In genomic region chr9:17005085-17005484, GRCh38 we compare ENCODE assay signal across 9 cellular contexts.
DNase-seq lines count a peak whose midpoint lies in the region; ATAC-seq, FAIRE-seq and TF ChIP-seq lines count a peak whose summit lies in the region.
"Had no signal": no experiment of that assay in that cellular context is flagged by ENCODE, and none has a peak within 500 bp of the region (broad histone marks: within the 10 kb centered on the region; RNA-seq: fewer than 3 reads in every experiment).

No MANE protein-coding gene starts in this region.

- H3K4me3 ChIP-seq in thyroid gland (replicated peaks in 1 of 3) (no peak overlapping the region), OCI-LY7 (ENCODE audit: low read depth, low read length, poor library complexity, severe bottlenecking) (no peak overlapping the region)

- no peaks in the 10 kb centered on the region for H3K9me3 ChIP-seq in thyroid gland
- no peaks in the 10 kb centered on the region for H3K9me3 ChIP-seq in OCI-LY7 (ENCODE audit: low read length)
- H3K9me3 ChIP-seq: neutrophil had no signal

- no peaks in the 10 kb centered on the region for H3K27me3 ChIP-seq in thyroid gland
- H3K27me3 ChIP-seq: neutrophil had no signal

- H3K27ac ChIP-seq in thyroid gland (no peak overlapping the region), substantia nigra (ENCODE audit: low read depth, low read length, poor library complexity, severe bottlenecking) (no peak overlapping the region), OCI-LY7 (ENCODE audit: low read depth, low read length, poor library complexity, severe bottlenecking) (no peak overlapping the region)
- H3K27ac ChIP-seq: neutrophil had no signal

- TF ChIP-seq CTCF in thyroid gland (IDR thresholded peaks at IDR 0.05) (no peak), OCI-LY7 (conservative IDR thresholded peaks at IDR 0.05; ENCODE audit: low read length) (no peak)

- intact Hi-C loops in thyroid gland (cut with DNase I), result no loop called here
- intact Hi-C loops in OCI-LY7 (cut with micrococcal nuclease; ENCODE audit: unreplicated experiment), result no loop called here

- WGBS in thyroid gland, 2 donors, result 20 to 24% methylated on average over 11 of the region's 11 CpGs

- H3K4me3 Mint-ChIP-seq in immature natural killer cell, result peak overlapping the region in 3 of 5 donors; percentile 11 to 50 (median 36)

- peaks cover 0 to 6% (median 0%) of the 10 kb centered on the region in 6 donors for H3K9me3 Mint-ChIP-seq in immature natural killer cell

- no peaks in the 10 kb centered on the region for H3K9me2 ChIP-seq in OCI-LY7 (ENCODE audit: insufficient read depth, low read length)

- peak; percentile 77 for DNase-seq in amniotic epithelial cell (ENCODE audit: low read depth)
- DNase-seq in immature natural killer cell, result no peak
- peak; percentile 6 to 37 for DNase-seq in thyroid gland
- DNase-seq in GM12892 (ENCODE audit: insufficient read length), result no peak
- no peak for DNase-seq in inferior parietal cortex (ENCODE audit: extremely low spot score)
- DNase-seq in substantia nigra (lab: John Stamatoyannopoulos, UW), result no peak
- no peak for DNase-seq in OCI-LY7 (ENCODE audit: low spot score)

- CTCF ChIA-PET in OCI-LY7 (lab: Charles Lee; ENCODE audit: unreplicated experiment), result no interaction called here

- H2AFZ ChIP-seq in OCI-LY7 (ENCODE audit: low read length), result no peak overlapping the region

- no peak overlapping the region for H3K27ac Mint-ChIP-seq in immature natural killer cell

- TF ChIP-seq POLR2A in thyroid gland (IDR thresholded peaks at IDR 0.05), result no peak
- TF ChIP-seq POLR2A in GM12892 (IDR thresholded peaks at IDR 0.05; ENCODE audit: low read depth, low read length), result no peak

- H3K36me3 ChIP-seq in thyroid gland, result no peaks in the 10 kb centered on the region
- H3K36me3 ChIP-seq in OCI-LY7 (ENCODE audit: insufficient read depth, low read length), result no peaks in the 10 kb centered on the region
- H3K36me3 ChIP-seq: neutrophil had no signal

- H3K4me2 ChIP-seq in OCI-LY7 (ENCODE audit: low read length), result no peak overlapping the region

- no peak for FAIRE-seq in GM12892 (lab: Jason Lieb, UNC)

- H3K36me3 Mint-ChIP-seq in immature natural killer cell, result no peaks in the 10 kb centered on the region

- POLR2A ChIA-PET in OCI-LY7 (lab: Charles Lee), result no interaction called here

- H3K4me1 ChIP-seq in thyroid gland, result peaks cover 0 to 2% of the 10 kb centered on the region in 2 donors
- H3K4me1 ChIP-seq in OCI-LY7 (ENCODE audit: insufficient read depth, low read length, poor library complexity, severe bottlenecking), result no peaks in the 10 kb centered on the region

- no peaks in the 10 kb centered on the region for H4K20me1 ChIP-seq in OCI-LY7 (ENCODE audit: insufficient read depth, low read length)

- BruUV-seq in OCI-LY7 (replicated peaks; lab: Mats Ljungman, UMichigan), result no TSS peak

- H3K4me1 Mint-ChIP-seq in immature natural killer cell, result peaks cover 3 to 9% of the 10 kb centered on the region in 2 donors

- no peaks in the 10 kb centered on the region for H3K79me2 ChIP-seq in OCI-LY7 (ENCODE audit: insufficient read depth, low read depth, low read length)

- ATAC-seq in HG03432 (IDR thresholded peaks at IDR 0.05; ENCODE audit: unreplicated experiment), result peak; percentile 66

- peaks cover 0 to 2% (median 1%) of the 10 kb centered on the region in 3 donors for H3K27me3 Mint-ChIP-seq in immature natural killer cell (ENCODE audit: low read depth in 3 of 3)

Comparison
In these comparisons a context has a peak if more than half of its experiments do, and no peak if none do; other contexts are left out.
1. DNase-seq: peak in amniotic epithelial cell (single experiment) and thyroid gland (2 of 2); none in immature natural killer cell (0 of 3), GM12892 (single experiment), inferior parietal cortex (single experiment), substantia nigra (0 of 49) and OCI-LY7 (single experiment).